Comparison of ENCODE assay signal across 1 cellular context in the genomic region with DNA sequence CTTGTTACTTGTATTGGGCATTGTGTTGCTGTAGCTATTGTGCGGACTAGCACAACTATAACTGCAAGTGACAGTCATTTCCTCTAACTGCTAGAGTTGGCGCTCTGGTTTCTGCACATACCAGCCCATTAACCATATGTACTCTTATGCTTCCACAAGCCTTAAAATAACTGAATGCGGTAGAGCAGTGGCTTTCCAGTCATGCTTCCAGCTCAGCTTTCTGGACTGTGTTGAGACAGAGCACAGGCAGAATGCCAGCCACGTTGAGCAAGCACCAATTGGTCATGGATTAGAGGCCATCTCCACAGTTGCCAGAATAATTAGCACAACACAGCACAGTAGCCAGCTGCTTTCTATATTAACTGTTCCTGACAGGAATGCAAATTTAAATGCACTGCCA.
A peak's percentile ranks its signal among the peaks of the same experiment; 100 is the strongest.
TF ChIP-seq lines count a peak whose summit lies in the region.

No MANE protein-coding gene starts in this region.

TF ChIP-seq in SK-N-SH, 30 proteins besides CTCF, POLR2A, EP300 and RAD21 (continued from another document):
- TF ChIP-seq REST (IDR thresholded peaks at IDR 0.05; ENCODE audit: low read depth, low read length) (peak; percentile 44; the same call in 1 of the 2 replicates), JUND (IDR thresholded peaks at IDR 0.05) (peak; percentile 55), YY1 (IDR thresholded peaks at IDR 0.05; ENCODE audit: low read depth) (no peak), MAX (IDR thresholded peaks at IDR 0.05; ENCODE audit: low read depth) (peak; percentile 76; the same call in 1 of the 2 replicates), MXI1 (IDR thresholded peaks at IDR 0.05; ENCODE audit: low read depth, low read length) (no peak; the same call in 1 of the 2 replicates), GABPA (IDR thresholded peaks at IDR 0.05; ENCODE audit: low read depth) (no peak), NRF1 (IDR thresholded peaks at IDR 0.05; ENCODE audit: low read depth, low read length) (no peak), EZH2phosphoT487 (IDR thresholded peaks at IDR 0.05; ENCODE audit: borderline replicate concordance, low read depth) (no peak), GATA2 (CRISPR knock-in tag; IDR thresholded peaks at IDR 0.05) (no peak), PBX3 (IDR thresholded peaks at IDR 0.05) (peak; percentile 76)
TF ChIP-seq in SK-N-SH: peak in this region for 10.
